Comparison of ENCODE assay signal across 28 cellular contexts in the genomic region with DNA sequence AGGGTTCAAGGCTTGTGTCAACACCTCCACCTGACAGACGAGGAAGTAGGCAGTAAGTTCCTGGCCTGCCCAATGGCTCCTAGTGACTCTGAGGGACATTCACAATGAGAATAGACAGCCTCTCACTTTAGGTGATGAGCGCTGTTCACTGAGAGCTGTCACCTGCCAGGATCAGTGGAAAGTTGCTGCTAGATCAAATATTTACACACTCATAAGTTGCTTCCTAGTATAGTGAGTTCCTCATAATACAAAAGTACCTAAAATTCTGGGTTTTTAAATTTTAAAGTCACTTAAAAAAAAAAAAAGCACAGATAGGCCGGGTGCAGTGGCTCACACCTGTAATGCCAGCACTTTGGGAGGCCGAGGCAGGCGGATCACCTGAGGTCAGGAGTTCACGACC.
"Had no signal": no experiment of that assay in that cellular context is flagged by ENCODE, and none has a peak within 500 bp of the region (broad histone marks: within the 10 kb centered on the region; RNA-seq: fewer than 3 reads in every experiment).

No MANE protein-coding gene starts in this region.

- H3K36me3 ChIP-seq: breast epithelium had no signal

- DNase-seq: activated B cell treated with CpG ODN at 0.5 μM for 24 hours; activated CD4-positive, alpha-beta T cell treated with anti-CD3 and anti-CD28 coated beads for 1 hour; activated CD4-positive, alpha-beta T cell treated with anti-CD3 and anti-CD28 coated beads, Interleukin-2, amount 10 ng/mL, durations not matched to agents 24 days and 14 days; activated CD4-positive, alpha-beta T cell treated with anti-CD3 and anti-CD28 coated beads, Interleukin-2, amount 50 U/mL, for 48 hours; activated CD8-positive, alpha-beta memory T cell treated with anti-CD3 and anti-CD28 coated beads, Interleukin-2, amount 10 ng/mL, durations not matched to agents 7 days and 5 days; activated effector memory CD4-positive, alpha-beta T cell treated with Interleukin-2 at 50 U/mL for 16 hours; activated naive CD4-positive, alpha-beta T cell; activated T-cell treated with anti-CD3 and anti-CD28 coated beads, Interleukin-2, amount 50 U/mL, for 24 hours; aorta; caudate nucleus; NCI-H1092; NCI-H1417; NCI-H1930; NCI-H2171; NCI-H2227 treated with DMSO at 0.1 percent for 48 hours; NCI-H446 treated with DMSO at 0.1 percent for 48 hours; NCI-H526 treated with DMSO at 0.1 percent for 48 hours; NCI-H82; OCI-M1; RPMI8226; T-cell; T-helper 2 cell; T1000 had no signal

- H3K4me3 ChIP-seq: breast epithelium, SK-N-MC had no signal

- H3K4me1 ChIP-seq: breast epithelium had no signal

- H3K27me3 ChIP-seq: breast epithelium had no signal

- FAIRE-seq: TTC549 had no signal

- ATAC-seq: activated CD8-positive, alpha-beta memory T cell treated with anti-CD3 and anti-CD28 coated beads, Interleukin-2, amount 10 ng/mL, durations not matched to agents 7 days and 5 days; Panc1; Right ventricle myocardium inferior; T-cell had no signal

- H3K27ac ChIP-seq: breast epithelium, SK-N-MC had no signal

- H3K9me3 ChIP-seq: breast epithelium had no signal
